19 cellular contexts compared by ENCODE assay signal in the genomic region with DNA sequence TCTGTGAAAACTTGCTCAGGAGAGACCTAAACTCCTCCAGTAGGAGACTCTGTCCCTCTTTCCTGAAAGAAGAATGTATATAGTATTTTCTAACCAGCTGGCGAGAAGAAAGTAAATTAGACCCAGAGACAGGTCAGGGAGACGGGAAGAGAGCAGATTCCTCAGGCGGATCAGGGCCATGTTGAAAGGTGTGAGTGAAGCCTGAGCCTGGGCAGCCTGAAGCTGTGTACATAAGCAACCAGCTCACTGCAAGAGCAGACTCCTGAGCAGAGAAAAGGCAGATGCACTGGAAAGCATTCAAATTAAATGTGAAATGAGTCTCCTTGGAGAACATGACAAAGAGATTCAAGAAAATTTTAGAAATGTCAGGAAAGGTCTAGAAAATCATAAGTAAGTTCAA.
A peak's percentile ranks its signal among the peaks of the same experiment; 100 is the strongest.
DNase-seq lines count a peak whose midpoint lies in the region; ATAC-seq and TF ChIP-seq lines count a peak whose summit lies in the region.
"Had no signal": no experiment of that assay in that cellular context is flagged by ENCODE, and none has a peak within 500 bp of the region (broad histone marks: within the 10 kb centered on the region; RNA-seq: fewer than 3 reads in every experiment).

No MANE protein-coding gene starts in this region.

- H3K9me3 Mint-ChIP-seq in WTC11, result peaks cover 10% of the 10 kb centered on the region
- no peaks in the 10 kb centered on the region for H3K9me3 Mint-ChIP-seq in progenitor cell of endocrine pancreas (ENCODE audit: low read depth)
- H3K9me3 Mint-ChIP-seq: activated naive CD8-positive, alpha-beta T cell treated with anti-CD3 and anti-CD28 coated beads, Interleukin-2, amount 50 U/mL, for 24 hours had no signal

- no peak overlapping the region for H3K4me3 Mint-ChIP-seq in WTC11
- no peak overlapping the region for H3K4me3 Mint-ChIP-seq in progenitor cell of endocrine pancreas (ENCODE audit: low read depth)
- H3K4me3 Mint-ChIP-seq: activated naive CD8-positive, alpha-beta T cell treated with anti-CD3 and anti-CD28 coated beads, Interleukin-2, amount 50 U/mL, for 24 hours had no signal

- H2BK5ac ChIP-seq in mesenchymal stem cell (ENCODE audit: low read depth, low read length, poor library complexity, severe bottlenecking), result peak overlapping the region; percentile 19

- DNase-seq in NCI-H2107 treated with DMSO at 0.1 percent for 48 hours (lab: John Stamatoyannopoulos, UW; ENCODE audit: unreplicated experiment) (peak; percentile 81), NCI-H2107 (lab: John Stamatoyannopoulos, UW) (no peak), NCI-H146 (lab: John Stamatoyannopoulos, UW) (peak; percentile 56), WTC11 (ENCODE audit: low spot score) (no peak), mesenchymal stem cell (peak; percentile 11), progenitor cell of endocrine pancreas (ENCODE audit: low spot score, unreplicated experiment) (no peak), esophagus squamous epithelium (lab: John Stamatoyannopoulos, UW) (no peak)
- DNase-seq: activated CD4-positive, alpha-beta T cell treated with anti-CD3 and anti-CD28 coated beads for 4 hours; activated CD8-positive, alpha-beta memory T cell treated with anti-CD3 and anti-CD28 coated beads, Interleukin-2, amount 50 U/mL, for 4 hours; activated naive CD8-positive, alpha-beta T cell treated with anti-CD3 and anti-CD28 coated beads, Interleukin-2, amount 50 U/mL, for 24 hours; BE2C; dermis blood vessel endothelial cell; mucosa of descending colon; NCI-H1694 treated with DMSO at 0.1 percent for 48 hours; PC-9; substantia nigra; T1000 had no signal

- H3K27me3 Mint-ChIP-seq in WTC11 (ENCODE audit: low read depth) (no peaks in the 10 kb centered on the region), progenitor cell of endocrine pancreas (peaks cover 20% of the 10 kb centered on the region)

- 69% methylated on average over 3 of the region's 3 CpGs for WGBS in mesenchymal stem cell
- WGBS in esophagus squamous epithelium, 2 donors, result 45 to 53% methylated on average over 3 of the region's 3 CpGs

- peak overlapping the region in 1 of 2 experiments; percentile 40 for H3K18ac ChIP-seq in mesenchymal stem cell (ENCODE audit: low read depth in 1 of 2, low read length in 2 of 2)

- H3K4me3 ChIP-seq in mesenchymal stem cell (ENCODE audit: insufficient read depth in 1 of 2, low read depth in 1 of 2, low read length in 2 of 2) (no peak overlapping the region), esophagus squamous epithelium (no peak overlapping the region)
- H3K4me3 ChIP-seq: mucosa of descending colon, PC-9, SK-N-MC had no signal

- TF ChIP-seq CTCF in WTC11 (IDR thresholded peaks at IDR 0.05) (no peak), progenitor cell of endocrine pancreas (IDR thresholded peaks at IDR 0.05; ENCODE audit: unreplicated experiment) (no peak), esophagus squamous epithelium (IDR thresholded peaks at IDR 0.05) (no peak)

- no peaks in the 10 kb centered on the region for H3K79me1 ChIP-seq in mesenchymal stem cell (replicated peaks; ENCODE audit: low read length, poor library complexity, severe bottlenecking)

- H3K36me3 Mint-ChIP-seq in WTC11, result no peaks in the 10 kb centered on the region
- no peaks in the 10 kb centered on the region for H3K36me3 Mint-ChIP-seq in progenitor cell of endocrine pancreas (ENCODE audit: insufficient read depth)

- no peak overlapping the region for H3K23ac ChIP-seq in mesenchymal stem cell (ENCODE audit: low read length in 2 of 2)

- no peak overlapping the region for H4K91ac ChIP-seq in mesenchymal stem cell (ENCODE audit: low read length)

- no peak overlapping the region for H2BK120ac ChIP-seq in mesenchymal stem cell (ENCODE audit: low read depth, low read length)

- ATAC-seq in WTC11, result peak; percentile 66
- ATAC-seq in HG02973 (IDR thresholded peaks at IDR 0.05; ENCODE audit: unreplicated experiment), result no peak
- ATAC-seq: activated naive CD8-positive, alpha-beta T cell treated with anti-CD3 and anti-CD28 coated beads, Interleukin-2, amount 50 U/mL, for 24 hours; mucosa of descending colon had no signal

- no peaks in the 10 kb centered on the region for H3K27me3 ChIP-seq in mesenchymal stem cell (ENCODE audit: control insufficient read depth in 1 of 2, insufficient read depth in 1 of 2, low read length in 2 of 2)
- H3K27me3 ChIP-seq in esophagus squamous epithelium, result no peaks in the 10 kb centered on the region

- H2AK5ac ChIP-seq in mesenchymal stem cell (ENCODE audit: low read length, severe bottlenecking), result no peak overlapping the region

- CTCF ChIA-PET in WTC11 (lab: Charles Lee), result interaction anchor here (1.1 to 2.0 kb wide), 5 partner anchors 17 to 550 kb away, joined by 3 to 15 read pairs (median 5); partner anchors contain the start of gene ZBBX

- no peak overlapping the region for H4K8ac ChIP-seq in mesenchymal stem cell (ENCODE audit: low read length)

- H3K9me3 ChIP-seq in mesenchymal stem cell (ENCODE audit: control insufficient read depth, low read length), result no peaks in the 10 kb centered on the region
- no peaks in the 10 kb centered on the region for H3K9me3 ChIP-seq in esophagus squamous epithelium
- H3K9me3 ChIP-seq: BE2C, mucosa of descending colon had no signal

- H3K4me1 Mint-ChIP-seq in WTC11, result peaks cover 13% of the 10 kb centered on the region
- H3K4me1 Mint-ChIP-seq in progenitor cell of endocrine pancreas (ENCODE audit: low read depth), result no peaks in the 10 kb centered on the region
- H3K4me1 Mint-ChIP-seq: activated naive CD8-positive, alpha-beta T cell treated with anti-CD3 and anti-CD28 coated beads, Interleukin-2, amount 50 U/mL, for 24 hours had no signal

- peak overlapping the region in 1 of 2 experiments; percentile 78 for H2BK12ac ChIP-seq in mesenchymal stem cell (ENCODE audit: low read length in 2 of 2)

- POLR2A ChIA-PET in WTC11 (lab: Charles Lee), result no interaction called here

- peak overlapping the region; percentile 28; the same call in 1 of the 2 replicates for H3K27ac Mint-ChIP-seq in WTC11
- no peak overlapping the region for H3K27ac Mint-ChIP-seq in progenitor cell of endocrine pancreas
- H3K27ac Mint-ChIP-seq: activated naive CD8-positive, alpha-beta T cell treated with anti-CD3 and anti-CD28 coated beads, Interleukin-2, amount 50 U/mL, for 24 hours had no signal

- no peaks in the 10 kb centered on the region for H3K36me3 ChIP-seq in mesenchymal stem cell (ENCODE audit: control insufficient read depth in 1 of 2, insufficient read depth in 2 of 2, low read depth in 1 of 2, low read length in 2 of 2)
- H3K36me3 ChIP-seq in esophagus squamous epithelium, result no peaks in the 10 kb centered on the region
- H3K36me3 ChIP-seq: BE2C had no signal

- intact Hi-C loops in esophagus squamous epithelium (cut with DNase I), result no loop called here

- H3K4me1 ChIP-seq in mesenchymal stem cell (ENCODE audit: control insufficient read depth, insufficient read depth, low read depth, low read length) (no peaks in the 10 kb centered on the region), esophagus squamous epithelium (no peaks in the 10 kb centered on the region)
- H3K4me1 ChIP-seq: BE2C had no signal

- H3K4ac ChIP-seq in mesenchymal stem cell (ENCODE audit: low read depth in 1 of 2, low read length in 2 of 2), result no peak overlapping the region

- TF ChIP-seq POLR2A in esophagus squamous epithelium (IDR thresholded peaks at IDR 0.05), result no peak

- no peak overlapping the region for H2BK15ac ChIP-seq in mesenchymal stem cell (ENCODE audit: low read depth, poor library complexity, severe bottlenecking)

- H3K4me2 ChIP-seq in mesenchymal stem cell (ENCODE audit: low read length, poor library complexity, severe bottlenecking), result no peak overlapping the region
- H3K4me2 ChIP-seq: PC-9 had no signal

- H3K9ac ChIP-seq in mesenchymal stem cell (ENCODE audit: low read length), result no peak overlapping the region

- H3K27ac ChIP-seq in mesenchymal stem cell (ENCODE audit: low read length, poor library complexity, severe bottlenecking), result no peak overlapping the region
- no peak overlapping the region for H3K27ac ChIP-seq in esophagus squamous epithelium
- H3K27ac ChIP-seq: PC-9, SK-N-MC had no signal

- no peak overlapping the region for H2AFZ ChIP-seq in mesenchymal stem cell (ENCODE audit: low read depth, low read length)
- H2AFZ ChIP-seq: PC-9 had no signal

- no peak overlapping the region for H3K14ac ChIP-seq in mesenchymal stem cell (ENCODE audit: low read length in 2 of 2)

TF ChIP-seq in WTC11, 78 proteins besides CTCF, POLR2A, EP300 and RAD21:
- TF ChIP-seq, protein P1, sequence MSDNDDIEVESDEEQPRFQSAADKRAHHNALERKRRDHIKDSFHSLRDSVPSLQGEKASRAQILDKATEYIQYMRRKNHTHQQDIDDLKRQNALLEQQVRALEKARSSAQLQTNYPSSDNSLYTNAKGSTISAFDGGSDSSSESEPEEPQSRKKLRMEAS (CRISPR knock-in tag; IDR thresholded peaks at IDR 0.05), result no peak
- TF ChIP-seq MYBL2 (CRISPR knock-in tag; IDR thresholded peaks at IDR 0.05) (no peak), SOX15 (CRISPR knock-in tag; IDR thresholded peaks at IDR 0.05) (no peak), GRHL2 (CRISPR knock-in tag; IDR thresholded peaks at IDR 0.05; ENCODE audit: insufficient replicate concordance, severe bottlenecking) (no peak), ETV6 (CRISPR knock-in tag; IDR thresholded peaks at IDR 0.05) (no peak), ZNF219 (CRISPR knock-in tag; IDR thresholded peaks at IDR 0.05; ENCODE audit: borderline replicate concordance) (no peak), ATF1 (CRISPR knock-in tag; IDR thresholded peaks at IDR 0.05) (no peak), OVOL2 (CRISPR knock-in tag; IDR thresholded peaks at IDR 0.05; ENCODE audit: borderline replicate concordance) (no peak)
- TF ChIP-seq, protein P2, sequence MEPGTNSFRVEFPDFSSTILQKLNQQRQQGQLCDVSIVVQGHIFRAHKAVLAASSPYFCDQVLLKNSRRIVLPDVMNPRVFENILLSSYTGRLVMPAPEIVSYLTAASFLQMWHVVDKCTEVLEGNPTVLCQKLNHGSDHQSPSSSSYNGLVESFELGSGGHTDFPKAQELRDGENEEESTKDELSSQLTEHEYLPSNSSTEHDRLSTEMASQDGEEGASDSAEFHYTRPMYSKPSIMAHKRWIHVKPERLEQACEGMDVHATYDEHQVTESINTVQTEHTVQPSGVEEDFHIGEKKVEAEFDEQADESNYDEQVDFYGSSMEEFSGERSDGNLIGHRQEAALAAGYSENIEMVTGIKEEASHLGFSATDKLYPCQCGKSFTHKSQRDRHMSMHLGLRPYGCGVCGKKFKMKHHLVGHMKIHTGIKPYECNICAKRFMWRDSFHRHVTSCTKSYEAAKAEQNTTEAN (CRISPR knock-in tag; IDR thresholded peaks at IDR 0.05), result no peak
TF ChIP-seq in WTC11: peak in this region for 0.

Comparison
In these comparisons a context has a peak if more than half of its experiments do, and no peak if none do; other contexts are left out.
1. DNase-seq: peak in NCI-H2107 treated with DMSO at 0.1 percent for 48 hours (single experiment), NCI-H146 (single experiment) and mesenchymal stem cell (single experiment); none in NCI-H2107 (single experiment), WTC11 (single experiment), progenitor cell of endocrine pancreas (single experiment) and esophagus squamous epithelium (single experiment).